Comparison of ENCODE assay signal across 8 cellular contexts in genomic region chr18:9474103-9474982, GRCh38. TPM values are rescaled to one million over a fixed set of nuclear protein-coding genes. Genes with fewer than 3 reads are reported as not detected.
A peak's percentile ranks its signal among the peaks of the same experiment; 100 is the strongest.
DNase-seq lines count a peak whose midpoint lies in the region; ATAC-seq and FAIRE-seq lines count a peak whose summit lies in the region.

No MANE protein-coding gene starts in this region.

- H3K27ac ChIP-seq in esophagus (ENCODE audit: low read depth in 2 of 2, low read length in 1 of 2), result peak overlapping the region; percentile 98 to 99

- peak; percentile 58 for DNase-seq in DMS53 (lab: John Stamatoyannopoulos, UW)
- peak; percentile 72 for DNase-seq in HTR-8/SVneo (ENCODE audit: insufficient read length, low spot score)
- DNase-seq in naive thymus-derived CD8-positive, alpha-beta T cell, result no peak
- no peak for DNase-seq in midbrain (lab: John Stamatoyannopoulos, UW)

- H3K36me3 ChIP-seq in esophagus (ENCODE audit: control insufficient read depth in 2 of 2, insufficient read depth in 2 of 2, low read length in 1 of 2), result peaks cover 0 to 6% of the 10 kb centered on the region in 2 donors

- FAIRE-seq in HTR-8/SVneo (lab: Jason Lieb, UNC), result peak; percentile 60

- H3K4me1 Mint-ChIP-seq in T-helper 1 cell treated with Interleukin-12 subunit alpha and Interleukin-12 subunit beta and Interleukin-4 antibody, amounts not matched to agents 30 μg/mL and 1 μg/mL, for 36 hours (ENCODE audit: low read depth), result peaks cover 18% of the 10 kb centered on the region
- H3K4me1 Mint-ChIP-seq in naive thymus-derived CD8-positive, alpha-beta T cell, result peaks cover 18 to 35% (median 30%) of the 10 kb centered on the region in 4 donors

- no peaks in the 10 kb centered on the region for H3K9me3 ChIP-seq in esophagus (ENCODE audit: control insufficient read depth in 2 of 2, insufficient read depth in 1 of 2, low read depth in 1 of 2, low read length in 1 of 2)

- ATAC-seq in naive thymus-derived CD8-positive, alpha-beta T cell, result no peak
- ATAC-seq in HG02571 (IDR thresholded peaks at IDR 0.05; ENCODE audit: unreplicated experiment), result no peak
- ATAC-seq in GM18907 (IDR thresholded peaks at IDR 0.05; ENCODE audit: unreplicated experiment), result no peak

- peaks cover 4% of the 10 kb centered on the region for H3K36me3 Mint-ChIP-seq in T-helper 1 cell treated with Interleukin-12 subunit alpha and Interleukin-12 subunit beta and Interleukin-4 antibody, amounts not matched to agents 30 μg/mL and 1 μg/mL, for 36 hours (ENCODE audit: low read depth)
- peaks cover 0 to 15% (median 7%) of the 10 kb centered on the region in 3 donors for H3K36me3 Mint-ChIP-seq in naive thymus-derived CD8-positive, alpha-beta T cell

- peak overlapping the region; percentile 92 for H3K4me3 Mint-ChIP-seq in T-helper 1 cell treated with Interleukin-12 subunit alpha and Interleukin-12 subunit beta and Interleukin-4 antibody, amounts not matched to agents 30 μg/mL and 1 μg/mL, for 36 hours
- peak overlapping the region; percentile 94 to 99 (median 97) for H3K4me3 Mint-ChIP-seq in naive thymus-derived CD8-positive, alpha-beta T cell

- POLR2A ChIA-PET in naive thymus-derived CD8-positive, alpha-beta T cell (lab: Charles Lee), result interaction anchor here (0.7 to 1.0 kb wide), 3 partner anchors 35 to 439 kb away, joined by 3 read pairs; partner anchors contain the start of gene VAPA

- H3K9me3 Mint-ChIP-seq in T-helper 1 cell treated with Interleukin-12 subunit alpha and Interleukin-12 subunit beta and Interleukin-4 antibody, amounts not matched to agents 30 μg/mL and 1 μg/mL, for 36 hours, result peaks cover 4% of the 10 kb centered on the region
- peaks cover 0 to 13% (median 7%) of the 10 kb centered on the region in 9 donors for H3K9me3 Mint-ChIP-seq in naive thymus-derived CD8-positive, alpha-beta T cell

- 27% methylated on average over 37 of the region's 37 CpGs for WGBS in esophagus, 2 donors

- peaks cover 0 to 7% of the 10 kb centered on the region in 2 donors for H3K4me1 ChIP-seq in esophagus (ENCODE audit: control insufficient read depth in 2 of 2, insufficient read depth in 2 of 2, low read length in 1 of 2)

- peak overlapping the region; percentile 59 to 93 for H3K4me3 ChIP-seq in esophagus (ENCODE audit: low read depth in 1 of 2, low read length in 2 of 2)

- H3K27me3 ChIP-seq in esophagus (ENCODE audit: control insufficient read depth in 1 of 2, insufficient read depth in 2 of 2, low read length in 2 of 2), result no peaks in the 10 kb centered on the region

- H3K27ac Mint-ChIP-seq in T-helper 1 cell treated with Interleukin-12 subunit alpha and Interleukin-12 subunit beta and Interleukin-4 antibody, amounts not matched to agents 30 μg/mL and 1 μg/mL, for 36 hours, result peak overlapping the region; percentile 90
- H3K27ac Mint-ChIP-seq in naive thymus-derived CD8-positive, alpha-beta T cell, result peak overlapping the region; percentile 85 to 98 (median 96)

- H3K27me3 Mint-ChIP-seq in T-helper 1 cell treated with Interleukin-12 subunit alpha and Interleukin-12 subunit beta and Interleukin-4 antibody, amounts not matched to agents 30 μg/mL and 1 μg/mL, for 36 hours (ENCODE audit: low read depth), result peaks cover 7% of the 10 kb centered on the region
- H3K27me3 Mint-ChIP-seq in naive thymus-derived CD8-positive, alpha-beta T cell, result peaks cover 0 to 5% (median 2%) of the 10 kb centered on the region in 5 donors

RNA-seq across cellular contexts. Expression of gene RALBP1, which starts 1.0 kb away (rescaled TPM):
- 10 to 100 TPM; 23.7 to 38.6 TPM for polyA plus RNA-seq in esophagus
- total RNA-seq in naive thymus-derived CD8-positive, alpha-beta T cell, result 10 to 100 TPM; 46.1 to 53.8 TPM
- 10 to 100 TPM; 43.7 to 47.2 (median 46.7) TPM for polyA plus RNA-seq in naive thymus-derived CD8-positive, alpha-beta T cell

Comparison
In these comparisons a context has a peak if more than half of its experiments do, and no peak if none do; other contexts are left out.
1. DNase-seq: peak in DMS53 (single experiment) and HTR-8/SVneo (single experiment); none in naive thymus-derived CD8-positive, alpha-beta T cell (0 of 10) and midbrain (single experiment).